In genomic region chr14:93789366-93790130, GRCh38 we compare ENCODE assay signal across 11 cellular contexts. TPM values are rescaled to one million over a fixed set of nuclear protein-coding genes. Genes with fewer than 3 reads are reported as not detected.
A peak's percentile ranks its signal among the peaks of the same experiment; 100 is the strongest.
DNase-seq lines count a peak whose midpoint lies in the region; ATAC-seq lines count a peak whose summit lies in the region.
"Had no signal": no experiment of that assay in that cellular context is flagged by ENCODE, and none has a peak within 500 bp of the region (broad histone marks: within the 10 kb centered on the region; RNA-seq: fewer than 3 reads in every experiment).

No MANE protein-coding gene starts in this region.

- peaks cover 4% of the 10 kb centered on the region for H3K36me3 Mint-ChIP-seq in T-helper 17 cell (ENCODE audit: low read depth)
- no peaks in the 10 kb centered on the region for H3K36me3 Mint-ChIP-seq in activated CD8-positive, alpha-beta memory T cell treated with anti-CD3 and anti-CD28 coated beads, Interleukin-2, amount 10 ng/mL, durations not matched to agents 7 days and 5 days

- H3K4me2 ChIP-seq in skeletal muscle satellite cell (ENCODE audit: low read length), result peak overlapping the region; percentile 71

- DNase-seq in ELF-1 (ENCODE audit: low read depth, low spot score) (peak; percentile 71), T-helper 17 cell (no peak), right cardiac atrium (no peak), SW480 (ENCODE audit: low spot score) (no peak)
- no peak for DNase-seq in activated CD8-positive, alpha-beta memory T cell treated with anti-CD3 and anti-CD28 coated beads, Interleukin-2, amount 10 ng/mL, durations not matched to agents 7 days and 5 days
- DNase-seq: activated CD8-positive, alpha-beta memory T cell treated with anti-CD3 and anti-CD28 coated beads for 24 hours; SHP77 treated with DMSO at 0.1 percent for 48 hours had no signal

- peaks cover 3% of the 10 kb centered on the region for H3K4me1 Mint-ChIP-seq in T-helper 17 cell
- H3K4me1 Mint-ChIP-seq in activated CD8-positive, alpha-beta memory T cell treated with anti-CD3 and anti-CD28 coated beads, Interleukin-2, amount 10 ng/mL, durations not matched to agents 7 days and 5 days, result peaks cover 2% of the 10 kb centered on the region

- intact Hi-C loops in right cardiac atrium (cut with DNase I), result loop anchor here (2.0 to 10.0 kb wide), 3 partner anchors 132 to 135 kb away; no protein-coding TSS in a partner anchor

- peaks cover 86% of the 10 kb centered on the region for H3K27me3 Mint-ChIP-seq in T-helper 17 cell
- peaks cover 70% of the 10 kb centered on the region for H3K27me3 Mint-ChIP-seq in activated CD8-positive, alpha-beta memory T cell treated with anti-CD3 and anti-CD28 coated beads, Interleukin-2, amount 10 ng/mL, durations not matched to agents 7 days and 5 days

- peak overlapping the region; percentile 70 for H3K27ac ChIP-seq in right cardiac atrium (ENCODE audit: low read length)

- H3K9ac ChIP-seq in skeletal muscle satellite cell (ENCODE audit: low read depth, low read length), result no peak overlapping the region

- no peaks in the 10 kb centered on the region for H3K36me3 ChIP-seq in skeletal muscle satellite cell (ENCODE audit: insufficient read depth, low read length)

- CTCF ChIA-PET in activated CD8-positive, alpha-beta memory T cell treated with anti-CD3 and anti-CD28 coated beads, Interleukin-2, amount 10 ng/mL, durations not matched to agents 7 days and 5 days (lab: Charles Lee), result no interaction called here

- no peak for ATAC-seq in T-helper 17 cell
- ATAC-seq in right cardiac atrium, result peak; percentile 22 to 30
- no peak for ATAC-seq in activated CD8-positive, alpha-beta memory T cell treated with anti-CD3 and anti-CD28 coated beads, Interleukin-2, amount 10 ng/mL, durations not matched to agents 7 days and 5 days
- ATAC-seq in HG02759 (IDR thresholded peaks at IDR 0.05; ENCODE audit: unreplicated experiment), result no peak
- ATAC-seq in HG03354 (IDR thresholded peaks at IDR 0.05; ENCODE audit: poor library complexity, severe bottlenecking, unreplicated experiment), result no peak

- H3K4me3 ChIP-seq in right cardiac atrium (ENCODE audit: low read length), result peak overlapping the region; percentile 56
- H3K4me3 ChIP-seq in skeletal muscle satellite cell (ENCODE audit: low read length), result no peak overlapping the region

- H3K4me3 Mint-ChIP-seq in T-helper 17 cell, result peak overlapping the region; percentile 21
- no peak overlapping the region for H3K4me3 Mint-ChIP-seq in activated CD8-positive, alpha-beta memory T cell treated with anti-CD3 and anti-CD28 coated beads, Interleukin-2, amount 10 ng/mL, durations not matched to agents 7 days and 5 days

- 43% methylated on average over 18 of the region's 18 CpGs for WGBS in right cardiac atrium

- H3K4me1 ChIP-seq in right cardiac atrium (ENCODE audit: control insufficient read depth, insufficient read depth, low read length) (no peaks in the 10 kb centered on the region), skeletal muscle satellite cell (ENCODE audit: control insufficient read depth, insufficient read depth, low read length) (no peaks in the 10 kb centered on the region)

- no peaks in the 10 kb centered on the region for H3K9me3 Mint-ChIP-seq in activated CD8-positive, alpha-beta memory T cell treated with anti-CD3 and anti-CD28 coated beads, Interleukin-2, amount 10 ng/mL, durations not matched to agents 7 days and 5 days (ENCODE audit: low read depth)

- no peak overlapping the region for H3K27ac Mint-ChIP-seq in T-helper 17 cell
- H3K27ac Mint-ChIP-seq in activated CD8-positive, alpha-beta memory T cell treated with anti-CD3 and anti-CD28 coated beads, Interleukin-2, amount 10 ng/mL, durations not matched to agents 7 days and 5 days, result no peak overlapping the region

- H3K27me3 ChIP-seq in right cardiac atrium (ENCODE audit: control insufficient read depth, insufficient read depth), result no peaks in the 10 kb centered on the region
- peaks cover 2% of the 10 kb centered on the region for H3K27me3 ChIP-seq in skeletal muscle satellite cell (ENCODE audit: control insufficient read depth, insufficient read depth, low read length)

- no peaks in the 10 kb centered on the region for H3K9me3 ChIP-seq in T-helper 17 cell (ENCODE audit: control insufficient read depth, low read length, poor library complexity, severe bottlenecking)
- no peaks in the 10 kb centered on the region for H3K9me3 ChIP-seq in right cardiac atrium (ENCODE audit: control insufficient read depth, low read length)
- no peaks in the 10 kb centered on the region for H3K9me3 ChIP-seq in skeletal muscle satellite cell (replicated peaks; ENCODE audit: low read length)

RNA-seq across cellular contexts. Expression of gene PRIMA1, which starts 1.3 kb away (rescaled TPM):
- not detected for total RNA-seq in T-helper 17 cell
- total RNA-seq in right cardiac atrium, result 10 to 100 TPM in 2 of 4 donors, 1 to 10 TPM in 2; 6.1 to 11.7 (median 10.1) TPM
- polyA plus RNA-seq in right cardiac atrium, result 5.9 TPM
- not detected in 2 replicates for total RNA-seq in skeletal muscle satellite cell (2012; rRNA removed)
- not detected for total RNA-seq in activated CD8-positive, alpha-beta memory T cell treated with anti-CD3 and anti-CD28 coated beads, Interleukin-2, amount 10 ng/mL, durations not matched to agents 7 days and 5 days
- total RNA-seq: bronchial epithelial cell had no signal

Comparison
In these comparisons a context has a peak if more than half of its experiments do, and no peak if none do; other contexts are left out.
1. ATAC-seq: peak in right cardiac atrium (2 of 2); none in T-helper 17 cell (single experiment), activated CD8-positive, alpha-beta memory T cell treated with anti-CD3 and anti-CD28 coated beads, Interleukin-2, amount 10 ng/mL, durations not matched to agents 7 days and 5 days (single experiment), HG02759 (single experiment) and HG03354 (single experiment).
2. RNA of gene PRIMA1, which starts 1.3 kb away (total RNA-seq): 6.1 to 11.7 TPM in right cardiac atrium; not detected in T-helper 17 cell and not detected in activated CD8-positive, alpha-beta memory T cell treated with anti-CD3 and anti-CD28 coated beads, Interleukin-2, amount 10 ng/mL, durations not matched to agents 7 days and 5 days; every median in the first group is over 4 times any median in the second.